8 cellular contexts compared by ENCODE assay signal in genomic region chr7:156517858-156518257, GRCh38.
A peak's percentile ranks its signal among the peaks of the same experiment; 100 is the strongest.
DNase-seq lines count a peak whose midpoint lies in the region; ATAC-seq, FAIRE-seq and TF ChIP-seq lines count a peak whose summit lies in the region.
"Not testable (repeated sequence)": the region's sequence is repeated elsewhere in the genome, so short reads cannot be mapped to it uniquely, and the experiment has no call there.

No MANE protein-coding gene starts in this region.

- not testable (repeated sequence) for H3K27me3 ChIP-seq in Caco-2 (replicated peaks; ENCODE audit: control insufficient read depth, insufficient read depth, low read length); HepG2 (ENCODE audit: control insufficient read depth in 1 of 2, insufficient read depth in 2 of 2, low read length in 2 of 2); mesenchymal stem cell (ENCODE audit: control insufficient read depth in 1 of 2, insufficient read depth in 1 of 2, low read length in 2 of 2); neuronal stem cell (ENCODE audit: control insufficient read depth in 3 of 3, insufficient read depth in 3 of 3, low read depth in 1 of 3, low read length in 3 of 3); upper lobe of right lung; vagina

- H3K36me3 Mint-ChIP-seq in Caco-2 (ENCODE audit: insufficient read depth, unreplicated experiment); activated CD8-positive, alpha-beta memory T cell treated with anti-CD3 and anti-CD28 coated beads, Interleukin-2, amount 10 ng/mL, durations not matched to agents 7 days and 5 days; progenitor cell of endocrine pancreas (ENCODE audit: insufficient read depth): not testable (repeated sequence)

- H3K4ac ChIP-seq in mesenchymal stem cell (ENCODE audit: low read depth in 1 of 2, low read length in 2 of 2); neuronal stem cell (ENCODE audit: low read length): not testable (repeated sequence)

- not testable (repeated sequence) for H3K4me3 Mint-ChIP-seq in Caco-2 (ENCODE audit: unreplicated experiment); activated CD8-positive, alpha-beta memory T cell treated with anti-CD3 and anti-CD28 coated beads, Interleukin-2, amount 10 ng/mL, durations not matched to agents 7 days and 5 days; progenitor cell of endocrine pancreas (ENCODE audit: low read depth)

- not testable (repeated sequence) for FAIRE-seq in HepG2 (lab: Jason Lieb, UNC)

- H2BK15ac ChIP-seq in mesenchymal stem cell (ENCODE audit: low read depth, poor library complexity, severe bottlenecking); neuronal stem cell (ENCODE audit: low read length): not testable (repeated sequence)

- H2AFZ ChIP-seq in HepG2 (ENCODE audit: low read length); mesenchymal stem cell (ENCODE audit: low read depth, low read length); neuronal stem cell (ENCODE audit: low read length): not testable (repeated sequence)

- not testable (repeated sequence) for H3K23ac ChIP-seq in mesenchymal stem cell (ENCODE audit: low read length in 2 of 2); neuronal stem cell (ENCODE audit: low read depth, low read length, poor library complexity)

- H3K27ac Mint-ChIP-seq in Caco-2 (ENCODE audit: unreplicated experiment) (peak overlapping the region; percentile 55), progenitor cell of endocrine pancreas (peak overlapping the region; percentile 26)
- H3K27ac Mint-ChIP-seq in activated CD8-positive, alpha-beta memory T cell treated with anti-CD3 and anti-CD28 coated beads, Interleukin-2, amount 10 ng/mL, durations not matched to agents 7 days and 5 days: not testable (repeated sequence)

- CTCF ChIA-PET in Caco-2 (lab: Charles Lee); activated CD8-positive, alpha-beta memory T cell treated with anti-CD3 and anti-CD28 coated beads, Interleukin-2, amount 10 ng/mL, durations not matched to agents 7 days and 5 days (lab: Charles Lee); HepG2 (lab: Yijun Ruan, JAX; ENCODE audit: low intra/inter-chr PET ratio, low total read pairs): not testable (repeated sequence)

- H2AK5ac ChIP-seq in mesenchymal stem cell (ENCODE audit: low read length, severe bottlenecking); neuronal stem cell (ENCODE audit: low read depth, low read length): not testable (repeated sequence)

- H4K20me1 ChIP-seq in HepG2 (ENCODE audit: insufficient read depth, low read length): not testable (repeated sequence)

- not testable (repeated sequence) for TF ChIP-seq EP300 in HepG2 (IDR thresholded peaks at IDR 0.05; ENCODE audit: low read depth in 2 of 2, low read length in 2 of 2); HepG2 (CRISPR knock-in tag; IDR thresholded peaks at IDR 0.05; ENCODE audit: borderline replicate concordance)

- ATAC-seq in activated CD8-positive, alpha-beta memory T cell treated with anti-CD3 and anti-CD28 coated beads, Interleukin-2, amount 10 ng/mL, durations not matched to agents 7 days and 5 days; HepG2: not testable (repeated sequence)
- ATAC-seq in upper lobe of right lung: peak; percentile 8

- in situ Hi-C loops in HepG2 (cut with HindIII; ENCODE audit: extremely low pct_ligation_motif_present, low pct_unique_long_range_greater_than_20kb): loop anchor here (5.0 kb wide), 1 partner anchor 99 kb away; no protein-coding TSS in a partner anchor

- WGBS in HepG2 (ENCODE audit: low lambda C conversion rate): 70% methylated on average over 4 of the region's 8 CpGs
- WGBS in mesenchymal stem cell: 70% methylated on average over 3 of the region's 8 CpGs
- WGBS in neuronal stem cell (ENCODE audit: extremely low coverage in 2 of 2, insufficient read length in 2 of 2, insufficient replicate concordance in 1 of 2), 2 donors: no CpG with 5 or more reads among the region's 8 CpGs

- H2BK120ac ChIP-seq in mesenchymal stem cell (ENCODE audit: low read depth, low read length); neuronal stem cell (ENCODE audit: low read depth, low read length): not testable (repeated sequence)

- POLR2A ChIA-PET in Caco-2 (lab: Charles Lee): not testable (repeated sequence)
- POLR2A ChIA-PET in HepG2 (lab: Yijun Ruan, JAX): interaction anchor here (1.5 kb wide), 1 partner anchor 97 kb away, joined by 3 read pairs; no protein-coding TSS in a partner anchor

- H3K36me3 ChIP-seq in Caco-2 (ENCODE audit: control insufficient read depth, insufficient read depth, low read length); HepG2 (replicated peaks in 1 of 2; ENCODE audit: control insufficient read depth in 1 of 2, insufficient read depth in 2 of 2, low read length in 2 of 2); mesenchymal stem cell (ENCODE audit: control insufficient read depth in 1 of 2, insufficient read depth in 2 of 2, low read depth in 1 of 2, low read length in 2 of 2); neuronal stem cell (replicated peaks in 1 of 2; ENCODE audit: control insufficient read depth in 2 of 2, insufficient read depth in 2 of 2, low read length in 2 of 2); upper lobe of right lung; vagina: not testable (repeated sequence)

- not testable (repeated sequence) for TF ChIP-seq RAD21 in HepG2 (CRISPR knock-in tag; IDR thresholded peaks at IDR 0.05)

- H3K14ac ChIP-seq in mesenchymal stem cell (ENCODE audit: low read length in 2 of 2); neuronal stem cell (ENCODE audit: low read length): not testable (repeated sequence)

- TF ChIP-seq POLR2A in HepG2 (IDR thresholded peaks at IDR 0.05; ENCODE audit: insufficient read depth in 1 of 2, low read depth in 2 of 2, low read length in 2 of 2); vagina (IDR thresholded peaks at IDR 0.05): not testable (repeated sequence)

- not testable (repeated sequence) for H3K27me3 Mint-ChIP-seq in Caco-2 (ENCODE audit: insufficient read depth, unreplicated experiment); activated CD8-positive, alpha-beta memory T cell treated with anti-CD3 and anti-CD28 coated beads, Interleukin-2, amount 10 ng/mL, durations not matched to agents 7 days and 5 days; progenitor cell of endocrine pancreas

- not testable (repeated sequence) for H3K9ac ChIP-seq in HepG2 (ENCODE audit: insufficient read depth, low read depth, low read length); mesenchymal stem cell (ENCODE audit: low read length); neuronal stem cell (ENCODE audit: low read depth, low read length, poor library complexity)

- H3K4me1 Mint-ChIP-seq in Caco-2 (ENCODE audit: low read depth, unreplicated experiment) (peaks cover 22% of the 10 kb centered on the region), progenitor cell of endocrine pancreas (ENCODE audit: low read depth) (peaks cover 17% of the 10 kb centered on the region)
- not testable (repeated sequence) for H3K4me1 Mint-ChIP-seq in activated CD8-positive, alpha-beta memory T cell treated with anti-CD3 and anti-CD28 coated beads, Interleukin-2, amount 10 ng/mL, durations not matched to agents 7 days and 5 days

- not testable (repeated sequence) for H3K79me1 ChIP-seq in mesenchymal stem cell (replicated peaks; ENCODE audit: low read length, poor library complexity, severe bottlenecking); neuronal stem cell (ENCODE audit: low read depth, low read length)

- H4K91ac ChIP-seq in mesenchymal stem cell (ENCODE audit: low read length): peak overlapping the region; percentile 62
- not testable (repeated sequence) for H4K91ac ChIP-seq in neuronal stem cell (ENCODE audit: low read depth, low read length, poor library complexity)

- not testable (repeated sequence) for BruUV-seq in Caco-2 (replicated peaks; lab: Mats Ljungman, UMichigan); HepG2 (replicated peaks; lab: Mats Ljungman, UMichigan)

- not testable (repeated sequence) for H2BK5ac ChIP-seq in mesenchymal stem cell (ENCODE audit: low read depth, low read length, poor library complexity, severe bottlenecking); neuronal stem cell (ENCODE audit: low read length)

- not testable (repeated sequence) for H3K4me2 ChIP-seq in HepG2 (ENCODE audit: low read depth, low read length); mesenchymal stem cell (ENCODE audit: low read length, poor library complexity, severe bottlenecking); neuronal stem cell (ENCODE audit: insufficient read depth, low read length, poor library complexity, severe bottlenecking)

- H2BK12ac ChIP-seq in mesenchymal stem cell (ENCODE audit: low read length in 2 of 2); neuronal stem cell (ENCODE audit: low read length): not testable (repeated sequence)

- not testable (repeated sequence) for H3K9me3 ChIP-seq in Caco-2; HepG2 (ENCODE audit: low read length); neuronal stem cell (replicated peaks in 1 of 2; ENCODE audit: control insufficient read depth in 2 of 2, insufficient read depth in 1 of 2, low read depth in 1 of 2, low read length in 2 of 2); upper lobe of right lung; vagina
- H3K9me3 ChIP-seq in mesenchymal stem cell (ENCODE audit: control insufficient read depth, low read length): peaks cover 13% of the 10 kb centered on the region

- not testable (repeated sequence) for H3K9me3 Mint-ChIP-seq in Caco-2 (ENCODE audit: unreplicated experiment); activated CD8-positive, alpha-beta memory T cell treated with anti-CD3 and anti-CD28 coated beads, Interleukin-2, amount 10 ng/mL, durations not matched to agents 7 days and 5 days (ENCODE audit: low read depth); progenitor cell of endocrine pancreas (ENCODE audit: low read depth)

- not testable (repeated sequence) for TF ChIP-seq CTCF in Caco-2 (IDR thresholded peaks at IDR 0.05; ENCODE audit: insufficient read depth in 1 of 2, low read depth in 1 of 2, low read length in 1 of 2, severe bottlenecking in 1 of 2, unreplicated experiment in 1 of 2); HepG2 (CRISPR knock-in tag; IDR thresholded peaks at IDR 0.05); progenitor cell of endocrine pancreas (IDR thresholded peaks at IDR 0.05; ENCODE audit: unreplicated experiment); upper lobe of right lung (IDR thresholded peaks at IDR 0.05); vagina (IDR thresholded peaks at IDR 0.05)

- not testable (repeated sequence) for H3K27ac ChIP-seq in HepG2 (ENCODE audit: extremely low read length, insufficient read depth, low read length); mesenchymal stem cell (ENCODE audit: low read length, poor library complexity, severe bottlenecking); neuronal stem cell (replicated peaks; ENCODE audit: low read length); upper lobe of right lung; vagina

- not testable (repeated sequence) for H3K79me2 ChIP-seq in HepG2 (ENCODE audit: insufficient read depth, low read length)

- not testable (repeated sequence) for H4K8ac ChIP-seq in mesenchymal stem cell (ENCODE audit: low read length); neuronal stem cell (ENCODE audit: low read depth, low read length)

- not testable (repeated sequence) for DNase-seq in Caco-2; HepG2 (ENCODE audit: low spot score); mesenchymal stem cell; neuronal stem cell (ENCODE audit: low spot score); progenitor cell of endocrine pancreas (ENCODE audit: low spot score, unreplicated experiment); upper lobe of right lung
- peak; percentile 14 for DNase-seq in activated CD8-positive, alpha-beta memory T cell treated with anti-CD3 and anti-CD28 coated beads, Interleukin-2, amount 10 ng/mL, durations not matched to agents 7 days and 5 days
- DNase-seq in vagina (ENCODE audit: extremely low spot score in 2 of 2): peak; percentile 47 to 90

- H3K18ac ChIP-seq in mesenchymal stem cell (ENCODE audit: low read depth in 1 of 2, low read length in 2 of 2): not testable (repeated sequence)
- H3K18ac ChIP-seq in neuronal stem cell (ENCODE audit: low read length): peak overlapping the region; percentile 60

- not testable (repeated sequence) for H3K4me3 ChIP-seq in Caco-2 (ENCODE audit: low read depth, low read length); HepG2 (replicated peaks in 1 of 3; ENCODE audit: insufficient read depth in 1 of 3, low read depth in 2 of 3, low read length in 3 of 3); neuronal stem cell (ENCODE audit: low read length in 2 of 2); upper lobe of right lung; vagina
- H3K4me3 ChIP-seq in mesenchymal stem cell (ENCODE audit: insufficient read depth in 1 of 2, low read depth in 1 of 2, low read length in 2 of 2): peak overlapping the region in 1 of 2 experiments; percentile 33

- peaks cover 10% of the 10 kb centered on the region for H3K4me1 ChIP-seq in Caco-2
- H3K4me1 ChIP-seq in HepG2 (ENCODE audit: insufficient read depth, low read length): peaks cover 46% of the 10 kb centered on the region
- not testable (repeated sequence) for H3K4me1 ChIP-seq in mesenchymal stem cell (ENCODE audit: control insufficient read depth, insufficient read depth, low read depth, low read length); neuronal stem cell (ENCODE audit: control insufficient read depth in 2 of 2, insufficient read depth in 1 of 2, low read depth in 1 of 2, low read length in 2 of 2); upper lobe of right lung; vagina

- intact Hi-C loops in Caco-2 (cut with micrococcal nuclease; ENCODE audit: unreplicated experiment): loop anchor here (2.0 kb wide), 1 partner anchor 247 kb away; no protein-coding TSS in a partner anchor
- intact Hi-C loops in HepG2 (cut with micrococcal nuclease; ENCODE audit: unreplicated experiment); upper lobe of right lung (cut with DNase I); vagina (cut with DNase I): not testable (repeated sequence)
